In genomic region chr4:167117273-167117672, GRCh38 we compare ENCODE assay signal across 14 cellular contexts.
A peak's percentile ranks its signal among the peaks of the same experiment; 100 is the strongest.
DNase-seq lines count a peak whose midpoint lies in the region; ATAC-seq and TF ChIP-seq lines count a peak whose summit lies in the region.
"Had no signal": no experiment of that assay in that cellular context is flagged by ENCODE, and none has a peak within 500 bp of the region (broad histone marks: within the 10 kb centered on the region; RNA-seq: fewer than 3 reads in every experiment).

No MANE protein-coding gene starts in this region.

- H3K4ac ChIP-seq in H9 (ENCODE audit: low read depth, low read length), result no peak overlapping the region

- H3K4me3 ChIP-seq in endodermal cell (ENCODE audit: low read length), result no peak overlapping the region
- H3K4me3 ChIP-seq: BLaER1 had no signal

- no CpG with 5 or more reads among the region's 4 CpGs for WGBS in H9 (ENCODE audit: extremely low coverage, insufficient read length, low lambda C conversion rate)
- 90 to 92% methylated on average over 3 to 4 of the region's 4 CpGs for WGBS in endodermal cell (ENCODE audit: insufficient coverage in 1 of 2, insufficient read length in 1 of 2), 2 experiments

- H4K91ac ChIP-seq in H9 (ENCODE audit: insufficient read length, low read depth, low read length), result no peak overlapping the region

- H3K9me3 ChIP-seq in H9 (ENCODE audit: control insufficient read depth, low read depth, low read length) (no peaks in the 10 kb centered on the region), endodermal cell (ENCODE audit: control insufficient read depth, low read length) (no peaks in the 10 kb centered on the region)
- H3K9me3 ChIP-seq: BLaER1 had no signal

- H3K27ac ChIP-seq in H9 (ENCODE audit: insufficient read length, low read depth, low read length) (no peak overlapping the region), endodermal cell (ENCODE audit: low read depth, low read length) (no peak overlapping the region)
- H3K27ac ChIP-seq: BLaER1 had no signal

- no peak overlapping the region for H2BK15ac ChIP-seq in H9 (ENCODE audit: low read depth, low read length)

- no peaks in the 10 kb centered on the region for H3K23me2 ChIP-seq in H9 (ENCODE audit: insufficient read length, low read depth, low read length, poor library complexity, severe bottlenecking)

- H3K4me1 ChIP-seq in H9 (ENCODE audit: insufficient read depth, low read length) (no peaks in the 10 kb centered on the region), endodermal cell (ENCODE audit: control insufficient read depth, insufficient read depth, low read length) (peaks cover 9% of the 10 kb centered on the region)
- H3K4me1 ChIP-seq: BLaER1 had no signal

- DNase-seq in H9 (no peak), endodermal cell (no peak), nephron progenitor cell (no peak), DMS 273 treated with DMSO at 0.1 percent for 48 hours (lab: John Stamatoyannopoulos, UW) (no peak), NCI-H226 (no peak), T-helper 9 cell (no peak)
- DNase-seq: EL, IMR-90, MV-4-11, NCI-H1417 treated with DMSO at 0.1 percent for 48 hours, NCI-H2029, NCI-H510A treated with DMSO at 0.1 percent for 48 hours had no signal

- H2AK5ac ChIP-seq in H9 (ENCODE audit: insufficient read length, low read length), result no peak overlapping the region

- no peak overlapping the region for H3K14ac ChIP-seq in H9 (ENCODE audit: insufficient read depth, low read length)

- peak; percentile 52 for ATAC-seq in HG03442 (IDR thresholded peaks at IDR 0.05; ENCODE audit: unreplicated experiment)

- no peak overlapping the region for H3K18ac ChIP-seq in H9 (ENCODE audit: insufficient read length, low read depth, low read length)

- no peak overlapping the region for H4K5ac ChIP-seq in H9 (ENCODE audit: insufficient read length, low read depth, low read length)

- no peak overlapping the region for H2AFZ ChIP-seq in H9 (ENCODE audit: low read length)

- H3K27me3 ChIP-seq in H9 (ENCODE audit: insufficient read depth, low read length), result no peaks in the 10 kb centered on the region
- no peaks in the 10 kb centered on the region for H3K27me3 ChIP-seq in endodermal cell (ENCODE audit: control insufficient read depth, insufficient read depth, low read length, poor library complexity, severe bottlenecking)
- H3K27me3 ChIP-seq: BLaER1 had no signal

- H2BK120ac ChIP-seq in H9 (ENCODE audit: low read depth, low read length, poor library complexity, severe bottlenecking), result no peak overlapping the region

- H3K4me3 Mint-ChIP-seq in H9 (no peak overlapping the region), endodermal cell (no peak overlapping the region), nephron progenitor cell (no peak overlapping the region)

- H3K23ac ChIP-seq in H9 (ENCODE audit: insufficient read length, low read depth, low read length), result no peak overlapping the region

- H2BK20ac ChIP-seq in H9 (ENCODE audit: low read depth, low read length, poor library complexity, severe bottlenecking), result no peak overlapping the region

- no peak overlapping the region for H4K8ac ChIP-seq in H9 (replicated peaks; ENCODE audit: insufficient read length, low read depth, low read length)

- no peak overlapping the region for H2BK5ac ChIP-seq in H9 (ENCODE audit: insufficient read length, low read length)

- no peaks in the 10 kb centered on the region for H3K36me3 Mint-ChIP-seq in H9 (ENCODE audit: insufficient read depth in 1 of 3, low read depth in 3 of 3)
- no peaks in the 10 kb centered on the region for H3K36me3 Mint-ChIP-seq in endodermal cell (ENCODE audit: low read depth)
- no peaks in the 10 kb centered on the region for H3K36me3 Mint-ChIP-seq in nephron progenitor cell (ENCODE audit: low read depth)

- no peaks in the 10 kb centered on the region for H3K79me1 ChIP-seq in H9 (ENCODE audit: insufficient read depth, low read depth, low read length, poor library complexity, severe bottlenecking)

- no peak overlapping the region for H3K56ac ChIP-seq in H9 (ENCODE audit: insufficient read length, low read depth, low read length)

- no peaks in the 10 kb centered on the region for H3K79me2 ChIP-seq in H9 (ENCODE audit: insufficient read depth, low read length)

- H3K4me1 Mint-ChIP-seq in H9 (peaks cover 0 to 5% of the 10 kb centered on the region in 2 experiments; a peak in 1 of 4 replicates), endodermal cell (peaks cover 20% of the 10 kb centered on the region), nephron progenitor cell (no peaks in the 10 kb centered on the region)

- H3K27me3 Mint-ChIP-seq in H9 (ENCODE audit: low read depth) (no peaks in the 10 kb centered on the region), endodermal cell (ENCODE audit: insufficient read depth) (no peaks in the 10 kb centered on the region), nephron progenitor cell (ENCODE audit: low read depth, poor library complexity) (no peaks in the 10 kb centered on the region)

- no peak overlapping the region for H3K4me2 ChIP-seq in H9 (ENCODE audit: insufficient read depth, insufficient read length, low read length)
- H3K4me2 ChIP-seq: BLaER1 had no signal

- no peak overlapping the region for H3K9ac ChIP-seq in H9 (ENCODE audit: extremely low read depth, insufficient read length, low read length)
- no peak overlapping the region for H3K9ac ChIP-seq in endodermal cell (ENCODE audit: extremely low read depth, low read length, poor library complexity, severe bottlenecking)
- H3K9ac ChIP-seq: BLaER1 had no signal

- no peak overlapping the region for H3T11ph ChIP-seq in H9 (ENCODE audit: low read length)

- no peaks in the 10 kb centered on the region for H3K9me3 Mint-ChIP-seq in H9
- no peaks in the 10 kb centered on the region for H3K9me3 Mint-ChIP-seq in endodermal cell
- H3K9me3 Mint-ChIP-seq in nephron progenitor cell, result no peaks in the 10 kb centered on the region

- TF ChIP-seq CTCF in H9 (conservative IDR thresholded peaks at IDR 0.05) (no peak), endodermal cell (conservative IDR thresholded peaks at IDR 0.05) (peak; percentile 21), nephron progenitor cell (IDR thresholded peaks at IDR 0.05) (no peak)

- H3K27ac Mint-ChIP-seq in H9 (peak overlapping the region in 2 of 3 experiments; percentile 10 to 72; a peak in 2 of 7 replicates), endodermal cell (no peak overlapping the region), nephron progenitor cell (peak overlapping the region; percentile 49)

- H2BK12ac ChIP-seq in H9 (ENCODE audit: insufficient read length, low read depth, low read length), result no peak overlapping the region

- no peaks in the 10 kb centered on the region for H3K36me3 ChIP-seq in endodermal cell (ENCODE audit: control insufficient read depth, insufficient read depth, low read length)
- H3K36me3 ChIP-seq: BLaER1 had no signal

- no peaks in the 10 kb centered on the region for H4K20me1 ChIP-seq in H9 (ENCODE audit: control insufficient read depth, insufficient read depth, insufficient read length)
- H4K20me1 ChIP-seq: BLaER1 had no signal
